9 cellular contexts compared by ENCODE assay signal in genomic region chr15:75637245-75638009, GRCh38. TPM values are rescaled to one million over a fixed set of nuclear protein-coding genes. Genes with fewer than 3 reads are reported as not detected.
DNase-seq lines count a peak whose midpoint lies in the region; ATAC-seq and TF ChIP-seq lines count a peak whose summit lies in the region.
"Had no signal": no experiment of that assay in that cellular context is flagged by ENCODE, and none has a peak within 500 bp of the region (broad histone marks: within the 10 kb centered on the region; RNA-seq: fewer than 3 reads in every experiment).

No MANE protein-coding gene starts in this region.

- no peaks in the 10 kb centered on the region for H3K9me2 ChIP-seq in OCI-LY7 (ENCODE audit: insufficient read depth, low read length)

- WGBS in esophagus squamous epithelium, 2 donors, result 59 to 100% methylated on average over 1 to 4 of the region's 4 CpGs

- TF ChIP-seq CTCF in OCI-LY7 (conservative IDR thresholded peaks at IDR 0.05; ENCODE audit: low read length) (no peak), esophagus squamous epithelium (IDR thresholded peaks at IDR 0.05) (no peak)

- intact Hi-C loops in OCI-LY7 (cut with micrococcal nuclease; ENCODE audit: unreplicated experiment) (loop anchor here (5.0 kb wide), 1 partner anchor 45 kb away; no protein-coding TSS in a partner anchor), esophagus squamous epithelium (cut with DNase I) (no loop called here)

- H3K27me3 ChIP-seq in esophagus squamous epithelium (no peaks in the 10 kb centered on the region), skeletal muscle tissue (ENCODE audit: control insufficient read depth in 3 of 3, insufficient read depth in 3 of 3, low read length in 3 of 3) (no peaks in the 10 kb centered on the region)

- ATAC-seq in HG03439 (IDR thresholded peaks at IDR 0.05; ENCODE audit: unreplicated experiment), result no peak

- DNase-seq in OCI-LY7 (ENCODE audit: low spot score) (no peak), esophagus squamous epithelium (lab: John Stamatoyannopoulos, UW) (no peak), AG20443 (ENCODE audit: low spot score) (no peak), putamen (ENCODE audit: low spot score) (no peak), KG1 (lab: John Stamatoyannopoulos, UW) (no peak)
- DNase-seq: cerebellar nuclear complex had no signal

- H2AFZ ChIP-seq in OCI-LY7 (ENCODE audit: low read length), result no peak overlapping the region

- H3K27ac ChIP-seq in OCI-LY7 (ENCODE audit: low read depth, low read length, poor library complexity, severe bottlenecking), result no peak overlapping the region
- H3K27ac ChIP-seq in esophagus squamous epithelium, result peak overlapping the region in 3 of 4 donors; percentile 62 to 98 (median 93)
- peak overlapping the region; percentile 45 for H3K27ac ChIP-seq in skeletal muscle tissue (ENCODE audit: low read depth, low read length)

- no peak for TF ChIP-seq POLR2A in esophagus squamous epithelium (IDR thresholded peaks at IDR 0.05)

- H3K9ac ChIP-seq in skeletal muscle tissue (ENCODE audit: low read depth in 1 of 3, low read length in 3 of 3), result peak overlapping the region in 2 of 3 donors; percentile 47 to 61

- POLR2A ChIA-PET in OCI-LY7 (lab: Charles Lee), result interaction anchor here (0.6 to 1.5 kb wide), 4 partner anchors 10 to 129 kb away, joined by 3 to 6 read pairs (median 4); partner anchors contain the start of gene SNUPN

- H4K20me1 ChIP-seq in OCI-LY7 (ENCODE audit: insufficient read depth, low read length), result peaks cover 26% of the 10 kb centered on the region

- no TSS peak for BruUV-seq in OCI-LY7 (replicated peaks; lab: Mats Ljungman, UMichigan)

- H3K4me1 ChIP-seq in OCI-LY7 (ENCODE audit: insufficient read depth, low read length, poor library complexity, severe bottlenecking) (peaks cover 39% of the 10 kb centered on the region), esophagus squamous epithelium (peaks cover 28 to 61% (median 29%) of the 10 kb centered on the region in 3 donors), skeletal muscle tissue (ENCODE audit: control insufficient read depth in 3 of 3, insufficient read depth in 3 of 3, low read length in 3 of 3) (peaks cover 24 to 38% (median 31%) of the 10 kb centered on the region in 3 donors)

- H3K36me3 ChIP-seq in OCI-LY7 (ENCODE audit: insufficient read depth, low read length), result peaks cover 28% of the 10 kb centered on the region
- peaks cover 0 to 10% (median 0%) of the 10 kb centered on the region in 3 donors for H3K36me3 ChIP-seq in esophagus squamous epithelium
- peaks cover 0 to 3% (median 0%) of the 10 kb centered on the region in 3 donors for H3K36me3 ChIP-seq in skeletal muscle tissue (ENCODE audit: control insufficient read depth in 3 of 3, insufficient read depth in 3 of 3, low read length in 3 of 3)

- H3K9me3 ChIP-seq in OCI-LY7 (ENCODE audit: low read length) (no peaks in the 10 kb centered on the region), esophagus squamous epithelium (no peaks in the 10 kb centered on the region), skeletal muscle tissue (ENCODE audit: control insufficient read depth in 3 of 3, low read length in 3 of 3) (no peaks in the 10 kb centered on the region)

- CTCF ChIA-PET in OCI-LY7 (lab: Charles Lee; ENCODE audit: unreplicated experiment), result no interaction called here

- H3K4me3 ChIP-seq in GM08714 (ENCODE audit: low read length) (peak overlapping the region; percentile 89; the same call in 1 of the 2 replicates), OCI-LY7 (ENCODE audit: low read depth, low read length, poor library complexity, severe bottlenecking) (peak overlapping the region; percentile 89), esophagus squamous epithelium (peak overlapping the region in 1 of 4 donors; percentile 90), skeletal muscle tissue (ENCODE audit: low read length in 3 of 3) (peak overlapping the region in 1 of 3 donors; percentile 67)

- H3K79me2 ChIP-seq in OCI-LY7 (ENCODE audit: insufficient read depth, low read depth, low read length), result peaks cover 43% of the 10 kb centered on the region

- peak overlapping the region; percentile 100 for H3K4me2 ChIP-seq in OCI-LY7 (ENCODE audit: low read length)

RNA-seq across cellular contexts. Expression of gene IMP3, which starts 2.6 kb away (rescaled TPM):
- total RNA-seq in OCI-LY7 (2014; rRNA removed; shearing (Covaris generic)), result 135 and 174 TPM in 2 replicates
- total RNA-seq in OCI-LY7 (2022), result 91.2 and 101 TPM in 2 replicates
- 100 to 1,000 TPM; 129 to 173 (median 140) TPM for total RNA-seq in esophagus squamous epithelium
- total RNA-seq in skeletal muscle tissue, result 54.3 TPM

RNA-seq across cellular contexts. Expression of gene SNX33, which starts 10.3 kb away (rescaled TPM):
- total RNA-seq in OCI-LY7 (2014; rRNA removed; shearing (Covaris generic)), result 0.05 and 0.09 TPM in 2 replicates
- total RNA-seq in OCI-LY7 (2022), result 0.31 and 0.38 TPM in 2 replicates
- 10 to 100 TPM; 20.3 to 36.4 (median 25.9) TPM for total RNA-seq in esophagus squamous epithelium
- total RNA-seq in skeletal muscle tissue, result 8.4 TPM

RNA-seq across cellular contexts. Expression of gene SNUPN, which starts 11.9 kb away (rescaled TPM):
- 32.4 and 44.4 TPM in 2 replicates for total RNA-seq in OCI-LY7 (2014; rRNA removed; shearing (Covaris generic))
- total RNA-seq in OCI-LY7 (2022), result 69.4 and 71.1 TPM in 2 replicates
- total RNA-seq in esophagus squamous epithelium, result 10 to 100 TPM in 3 of 4 donors, 1 to 10 TPM in 1; 8.7 to 19.1 (median 13.5) TPM
- 18.3 TPM for total RNA-seq in skeletal muscle tissue

RNA-seq across cellular contexts. Expression of gene PTPN9, which starts 58.3 kb away (rescaled TPM):
- total RNA-seq in OCI-LY7 (2014; rRNA removed; shearing (Covaris generic)), result 12.5 and 16.5 TPM in 2 replicates
- total RNA-seq in OCI-LY7 (2022), result 38.5 and 39.2 TPM in 2 replicates
- 10 to 100 TPM in 1 of 4 donors, 1 to 10 TPM in 3; 4.9 to 13.5 (median 8.5) TPM for total RNA-seq in esophagus squamous epithelium
- 11.5 TPM for total RNA-seq in skeletal muscle tissue
